ENCODE assay signal across 8 cellular contexts in genomic region chr15:81361891-81362290, GRCh38. TPM values are rescaled to one million over a fixed set of nuclear protein-coding genes. Genes with fewer than 3 reads are reported as not detected.
"Had no signal": no experiment of that assay in that cellular context is flagged by ENCODE, and none has a peak within 500 bp of the region (broad histone marks: within the 10 kb centered on the region; RNA-seq: fewer than 3 reads in every experiment).

No MANE protein-coding gene starts in this region.

- H3K4me3 ChIP-seq: K562 had no signal

- DNase-seq: IMR-90, KBM-7 had no signal

- H3K27ac ChIP-seq: HL-60 had no signal

- H3K9me3 Mint-ChIP-seq: IgD-negative memory B cell had no signal

- H3K27ac Mint-ChIP-seq: IgD-negative memory B cell had no signal

RNA-seq across cellular contexts. Expression of gene TMC3, which starts 12.1 kb away (rescaled TPM):
- total RNA-seq: HepG2, HT-29, HT1080, IMR-90, K562 had no signal
- polyA plus RNA-seq: HepG2, IMR-90 had no signal
